ENCODE assay signal across 8 cellular contexts in the genomic region with DNA sequence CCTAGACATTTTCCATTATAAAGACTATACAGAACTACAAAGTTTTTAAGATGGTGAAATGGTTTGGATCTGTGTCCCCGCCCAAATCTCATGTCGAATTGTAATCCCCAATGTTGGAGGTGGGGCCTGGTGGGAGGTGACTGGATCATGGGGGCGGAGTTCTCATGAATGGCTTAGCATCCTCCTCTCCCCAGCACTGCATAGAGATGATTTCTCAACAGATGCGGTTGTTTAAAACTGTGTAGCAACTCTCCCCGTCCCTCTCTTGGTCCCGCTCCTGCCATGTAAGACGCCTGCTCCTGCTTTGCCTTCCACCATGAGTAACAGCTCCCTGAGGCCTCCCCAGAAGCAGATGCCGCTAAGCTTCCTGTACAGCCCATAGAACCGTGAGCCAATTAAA. TPM values are rescaled to one million over a fixed set of nuclear protein-coding genes. Genes with fewer than 3 reads are reported as not detected.
DNase-seq lines count a peak whose midpoint lies in the region; ATAC-seq and TF ChIP-seq lines count a peak whose summit lies in the region.

No MANE protein-coding gene starts in this region.

- H3K27ac ChIP-seq in CD4-positive, CD25-positive, alpha-beta regulatory T cell (ENCODE audit: insufficient read depth, low read length, poor library complexity, severe bottlenecking): peak overlapping the region; percentile 88
- H3K27ac ChIP-seq in muscle layer of colon (ENCODE audit: low read depth, low read length): no peak overlapping the region

- H3K27me3 ChIP-seq in CD4-positive, CD25-positive, alpha-beta regulatory T cell (ENCODE audit: control insufficient read depth, insufficient read depth, low read length): no peaks in the 10 kb centered on the region
- H3K27me3 ChIP-seq in adipocyte (replicated peaks; ENCODE audit: control insufficient read depth, insufficient read depth, low read length): no peaks in the 10 kb centered on the region
- no peaks in the 10 kb centered on the region for H3K27me3 ChIP-seq in muscle layer of colon (ENCODE audit: control insufficient read depth in 1 of 2, insufficient read depth in 2 of 2, low read length in 2 of 2)

- TF ChIP-seq CTCF in LNCaP clone FGC (IDR thresholded peaks at IDR 0.05; ENCODE audit: control insufficient read depth, extremely low read depth, insufficient read depth): no peak

- DNase-seq in CD4-positive, CD25-positive, alpha-beta regulatory T cell: no peak
- no peak for DNase-seq in LNCaP clone FGC (ENCODE audit: low read depth)
- DNase-seq in adipocyte (ENCODE audit: low read depth): no peak
- no peak for DNase-seq in NCI-H510A treated with DMSO at 0.1 percent for 48 hours (lab: John Stamatoyannopoulos, UW)
- no peak for DNase-seq in iPS-NIHi7 (ENCODE audit: extremely low spot score)

- H3K9me3 Mint-ChIP-seq in CD4-positive, CD25-positive, alpha-beta regulatory T cell: peaks cover 0 to 8% (median 0%) of the 10 kb centered on the region in 7 donors

- peaks cover 2% of the 10 kb centered on the region for H3K36me3 ChIP-seq in CD4-positive, CD25-positive, alpha-beta regulatory T cell (ENCODE audit: control insufficient read depth, insufficient read depth, low read length)
- H3K36me3 ChIP-seq in adipocyte (ENCODE audit: control insufficient read depth, insufficient read depth, low read length, severe bottlenecking) (no peaks in the 10 kb centered on the region), muscle layer of colon (ENCODE audit: insufficient read depth, low read length) (no peaks in the 10 kb centered on the region)

- H3K4me3 ChIP-seq in CD4-positive, CD25-positive, alpha-beta regulatory T cell (ENCODE audit: low read depth, low read length): peak overlapping the region; percentile 94
- H3K4me3 ChIP-seq in LNCaP clone FGC (ENCODE audit: low read depth, low read length) (peak overlapping the region; percentile 96), adipocyte (ENCODE audit: low read length) (peak overlapping the region; percentile 95), muscle layer of colon (ENCODE audit: low read depth in 1 of 2, low read length in 2 of 2) (peak overlapping the region in 1 of 2 donors; percentile 92)

- H3K4me1 Mint-ChIP-seq in CD4-positive, CD25-positive, alpha-beta regulatory T cell: peaks cover 37 to 65% (median 48%) of the 10 kb centered on the region in 4 donors

- peak overlapping the region; percentile 86 to 99 (median 94) for H3K4me3 Mint-ChIP-seq in CD4-positive, CD25-positive, alpha-beta regulatory T cell

- peaks cover 4% of the 10 kb centered on the region for H3K36me3 Mint-ChIP-seq in CD4-positive, CD25-positive, alpha-beta regulatory T cell

- H3K4me1 ChIP-seq in CD4-positive, CD25-positive, alpha-beta regulatory T cell (ENCODE audit: control insufficient read depth, insufficient read depth, low read length, poor library complexity, severe bottlenecking): peaks cover 43% of the 10 kb centered on the region
- H3K4me1 ChIP-seq in adipocyte (ENCODE audit: control insufficient read depth, insufficient read depth, low read length): peaks cover 35% of the 10 kb centered on the region
- H3K4me1 ChIP-seq in muscle layer of colon (ENCODE audit: insufficient read depth, low read length): peaks cover 32% of the 10 kb centered on the region

- H3K27me3 Mint-ChIP-seq in CD4-positive, CD25-positive, alpha-beta regulatory T cell: peaks cover 28% of the 10 kb centered on the region

- H3K27ac Mint-ChIP-seq in CD4-positive, CD25-positive, alpha-beta regulatory T cell: peak overlapping the region in 2 of 3 donors; percentile 89 to 96

- H3K9me3 ChIP-seq in CD4-positive, CD25-positive, alpha-beta regulatory T cell (ENCODE audit: control insufficient read depth in 2 of 2, low read length in 2 of 2): no peaks in the 10 kb centered on the region
- H3K9me3 ChIP-seq in adipocyte (ENCODE audit: control insufficient read depth, low read length) (no peaks in the 10 kb centered on the region), muscle layer of colon (ENCODE audit: low read length) (no peaks in the 10 kb centered on the region)

- ATAC-seq in CD4-positive, CD25-positive, alpha-beta regulatory T cell (ENCODE audit: low read depth in 2 of 2): no peak
- ATAC-seq in activated CD4-positive, CD25-positive, alpha-beta regulatory T cell treated with anti-CD3 and anti-CD28 coated beads, Interleukin-2, amount 50 U/mL, for 24 hours: no peak
- no peak for ATAC-seq in esophagus mucosa

- H3K9ac ChIP-seq in adipocyte (ENCODE audit: low read length) (peak overlapping the region; percentile 94), muscle layer of colon (ENCODE audit: low read length) (peak overlapping the region; percentile 81)

RNA-seq across cellular contexts. Expression of gene FAM133B, which starts 1.6 kb away (rescaled TPM):
- total RNA-seq in CD4-positive, CD25-positive, alpha-beta regulatory T cell: 80.6 TPM
- 10 to 100 TPM; 17.5 to 34.0 (median 18.0) TPM for polyA plus RNA-seq in CD4-positive, CD25-positive, alpha-beta regulatory T cell
- 11.8 TPM for total RNA-seq in esophagus mucosa

RNA-seq across cellular contexts. Expression of gene RBM48, which starts 60.0 kb away (rescaled TPM):
- total RNA-seq in CD4-positive, CD25-positive, alpha-beta regulatory T cell: 33.7 TPM
- 10 to 100 TPM; 30.0 to 51.6 (median 38.7) TPM for polyA plus RNA-seq in CD4-positive, CD25-positive, alpha-beta regulatory T cell
- total RNA-seq in esophagus mucosa: 5.8 TPM
